ENCODE assay signal across 13 cellular contexts in the genomic region with DNA sequence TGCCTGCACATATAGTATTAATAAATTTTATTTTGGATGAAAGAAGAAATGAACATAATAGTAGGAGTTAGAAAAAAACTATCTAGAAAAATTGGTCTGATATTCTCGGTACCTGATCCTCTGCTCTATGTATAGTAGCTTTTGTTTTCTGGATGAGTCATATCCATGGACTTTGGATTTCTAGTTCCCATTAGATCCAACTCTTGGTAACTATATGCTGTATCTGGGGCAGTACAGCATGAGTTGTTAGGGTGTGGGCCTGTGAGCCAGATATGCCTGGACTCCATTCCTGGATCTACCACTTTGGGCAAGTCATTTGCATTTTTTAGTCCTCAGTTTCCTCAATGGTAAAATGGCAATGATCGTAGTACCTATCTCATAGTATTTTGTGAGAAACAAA.
DNase-seq lines count a peak whose midpoint lies in the region; ATAC-seq, FAIRE-seq and TF ChIP-seq lines count a peak whose summit lies in the region.
"Had no signal": no experiment of that assay in that cellular context is flagged by ENCODE, and none has a peak within 500 bp of the region (broad histone marks: within the 10 kb centered on the region; RNA-seq: fewer than 3 reads in every experiment).

No MANE protein-coding gene starts in this region.

- TF ChIP-seq EP300 in HepG2 (IDR thresholded peaks at IDR 0.05; ENCODE audit: low read depth in 2 of 2, low read length in 2 of 2) (peak in 1 of 2 experiments; percentile 41; a peak in 1 of 4 replicates), HepG2 (CRISPR knock-in tag; IDR thresholded peaks at IDR 0.05; ENCODE audit: borderline replicate concordance) (no peak)

- TF ChIP-seq POLR2A in HepG2 (IDR thresholded peaks at IDR 0.05; ENCODE audit: insufficient read depth in 1 of 2, low read depth in 2 of 2, low read length in 2 of 2) (no peak), adrenal gland (IDR thresholded peaks at IDR 0.05) (no peak)

- peak; percentile 12 for DNase-seq in HuH-7 (ENCODE audit: low spot score)
- peak; percentile 26 for DNase-seq in astrocyte of the hippocampus (ENCODE audit: low read depth, low spot score)
- DNase-seq in HepG2 (ENCODE audit: low spot score) = peak; percentile 83
- no peak for DNase-seq in HEK293T (ENCODE audit: extremely low spot score)
- no peak for DNase-seq in T-helper 2 cell treated with Interferon-gamma antibody and Interleukin-4, amounts not matched to agents 5 μg/mL and 100 μg/mL, for 36 hours (ENCODE audit: low spot score)
- no peak for DNase-seq in RPMI8226
- no peak for DNase-seq in adrenal gland
- DNase-seq: BE2C; CD4-positive, alpha-beta memory T cell; NCI-H1105; NCI-H187; NCI-H446; SK-N-SH had no signal

- TF ChIP-seq RAD21 in HepG2 (CRISPR knock-in tag; IDR thresholded peaks at IDR 0.05) = no peak

- no peak overlapping the region for H3K4me3 Mint-ChIP-seq in T-helper 2 cell treated with Interferon-gamma antibody and Interleukin-4, amounts not matched to agents 5 μg/mL and 100 μg/mL, for 36 hours
- H3K4me3 Mint-ChIP-seq: CD4-positive, alpha-beta memory T cell had no signal

- no peaks in the 10 kb centered on the region for H3K27me3 Mint-ChIP-seq in T-helper 2 cell treated with Interferon-gamma antibody and Interleukin-4, amounts not matched to agents 5 μg/mL and 100 μg/mL, for 36 hours (ENCODE audit: low read depth)

- intact Hi-C loops in HepG2 (cut with micrococcal nuclease; ENCODE audit: unreplicated experiment) = no loop called here
- intact Hi-C loops in adrenal gland (cut with DNase I) = no loop called here

- H3K27me3 ChIP-seq in HepG2 (ENCODE audit: control insufficient read depth in 1 of 2, insufficient read depth in 2 of 2, low read length in 2 of 2) = no peaks in the 10 kb centered on the region
- no peaks in the 10 kb centered on the region for H3K27me3 ChIP-seq in adrenal gland
- H3K27me3 ChIP-seq: BE2C had no signal

- ATAC-seq in HepG2 = peak; percentile 100

- in situ Hi-C loops in HepG2 (cut with HindIII; ENCODE audit: extremely low pct_ligation_motif_present, low pct_unique_long_range_greater_than_20kb) = no loop called here

- H3K27ac ChIP-seq in HepG2 (ENCODE audit: extremely low read length, insufficient read depth, low read length) = no peak overlapping the region
- no peak overlapping the region for H3K27ac ChIP-seq in adrenal gland

- H3K9me3 Mint-ChIP-seq in T-helper 2 cell treated with Interferon-gamma antibody and Interleukin-4, amounts not matched to agents 5 μg/mL and 100 μg/mL, for 36 hours = no peaks in the 10 kb centered on the region

- H4K20me1 ChIP-seq in HepG2 (ENCODE audit: insufficient read depth, low read length) = no peaks in the 10 kb centered on the region

- H3K4me1 Mint-ChIP-seq in T-helper 2 cell treated with Interferon-gamma antibody and Interleukin-4, amounts not matched to agents 5 μg/mL and 100 μg/mL, for 36 hours (ENCODE audit: low read depth) = no peaks in the 10 kb centered on the region
- H3K4me1 Mint-ChIP-seq: CD4-positive, alpha-beta memory T cell had no signal

- H3K4me1 ChIP-seq in HepG2 (ENCODE audit: insufficient read depth, low read length) = peaks cover 16% of the 10 kb centered on the region
- no peaks in the 10 kb centered on the region for H3K4me1 ChIP-seq in adrenal gland (replicated peaks in 1 of 2)

- TF ChIP-seq CTCF in HepG2 (CRISPR knock-in tag; IDR thresholded peaks at IDR 0.05) (no peak), adrenal gland (IDR thresholded peaks at IDR 0.05) (no peak)

- peak; percentile 37 for FAIRE-seq in HepG2 (lab: Jason Lieb, UNC)

- H3K4me3 ChIP-seq in HepG2 (replicated peaks in 1 of 3; ENCODE audit: insufficient read depth in 1 of 3, low read depth in 2 of 3, low read length in 3 of 3) (no peak overlapping the region), adrenal gland (no peak overlapping the region)

- no peaks in the 10 kb centered on the region for H3K36me3 Mint-ChIP-seq in T-helper 2 cell treated with Interferon-gamma antibody and Interleukin-4, amounts not matched to agents 5 μg/mL and 100 μg/mL, for 36 hours (ENCODE audit: low read depth)
- H3K36me3 Mint-ChIP-seq: CD4-positive, alpha-beta memory T cell had no signal

- BruUV-seq in HepG2 (replicated peaks; lab: Mats Ljungman, UMichigan) = no TSS peak

- CTCF ChIA-PET in HepG2 (lab: Yijun Ruan, JAX; ENCODE audit: low intra/inter-chr PET ratio, low total read pairs) (no interaction called here), HEK293T (lab: Yijun Ruan, JAX) (interaction anchor here (0.7 kb wide), 1 partner anchor 106 kb away, joined by 4 read pairs; no protein-coding TSS in a partner anchor)

- no peak overlapping the region for H3K9ac ChIP-seq in HepG2 (ENCODE audit: insufficient read depth, low read depth, low read length)
- H3K9ac ChIP-seq: SK-N-SH had no signal

- H3K36me3 ChIP-seq in HepG2 (replicated peaks in 1 of 2; ENCODE audit: control insufficient read depth in 1 of 2, insufficient read depth in 2 of 2, low read length in 2 of 2) (no peaks in the 10 kb centered on the region), adrenal gland (replicated peaks in 1 of 2) (no peaks in the 10 kb centered on the region)
- H3K36me3 ChIP-seq: BE2C had no signal

- no peak overlapping the region for H2AFZ ChIP-seq in HepG2 (ENCODE audit: low read length)

- H3K9me3 ChIP-seq in HepG2 (ENCODE audit: low read length) = peaks cover 27% of the 10 kb centered on the region
- H3K9me3 ChIP-seq in adrenal gland (replicated peaks in 1 of 3) = no peaks in the 10 kb centered on the region
- H3K9me3 ChIP-seq: BE2C had no signal

- H3K79me2 ChIP-seq in HepG2 (ENCODE audit: insufficient read depth, low read length) = no peaks in the 10 kb centered on the region

- WGBS in HepG2 (ENCODE audit: low lambda C conversion rate) = 2% methylated on average over 2 of the region's 2 CpGs
- WGBS in adrenal gland, 4 donors = 88 to 97% (median 92%) methylated on average over 2 of the region's 2 CpGs

- POLR2A ChIA-PET in HepG2 (lab: Yijun Ruan, JAX) (no interaction called here), HEK293T (lab: Yijun Ruan, JAX) (no interaction called here)

- no peak overlapping the region for H3K27ac Mint-ChIP-seq in T-helper 2 cell treated with Interferon-gamma antibody and Interleukin-4, amounts not matched to agents 5 μg/mL and 100 μg/mL, for 36 hours
- H3K27ac Mint-ChIP-seq: CD4-positive, alpha-beta memory T cell had no signal

- peak overlapping the region; percentile 10; the same call in 1 of the 2 replicates for H3K4me2 ChIP-seq in HepG2 (ENCODE audit: low read depth, low read length)
- H3K4me2 ChIP-seq: SK-N-SH had no signal

TF ChIP-seq in HepG2, 621 proteins besides CTCF, POLR2A, EP300 and RAD21 (continues in another document):
- TF ChIP-seq AHR (CRISPR knock-in tag; IDR thresholded peaks at IDR 0.05) (no peak), RXRB (CRISPR knock-in tag; IDR thresholded peaks at IDR 0.05; ENCODE audit: borderline replicate concordance) (no peak), CENPT (CRISPR knock-in tag; IDR thresholded peaks at IDR 0.05; ENCODE audit: low read depth) (no peak), ZSCAN31 (CRISPR knock-in tag; IDR thresholded peaks at IDR 0.05; ENCODE audit: low read depth) (no peak), NBN (conservative IDR thresholded peaks at IDR 0.05) (no peak), BCL6 (CRISPR knock-in tag; IDR thresholded peaks at IDR 0.05) (no peak), SAP130 (CRISPR knock-in tag; IDR thresholded peaks at IDR 0.05; ENCODE audit: low read depth) (0 out of 2 replicates have a peak, but pooled peaks have one; percentile 11)
- TF ChIP-seq, protein P1, sequence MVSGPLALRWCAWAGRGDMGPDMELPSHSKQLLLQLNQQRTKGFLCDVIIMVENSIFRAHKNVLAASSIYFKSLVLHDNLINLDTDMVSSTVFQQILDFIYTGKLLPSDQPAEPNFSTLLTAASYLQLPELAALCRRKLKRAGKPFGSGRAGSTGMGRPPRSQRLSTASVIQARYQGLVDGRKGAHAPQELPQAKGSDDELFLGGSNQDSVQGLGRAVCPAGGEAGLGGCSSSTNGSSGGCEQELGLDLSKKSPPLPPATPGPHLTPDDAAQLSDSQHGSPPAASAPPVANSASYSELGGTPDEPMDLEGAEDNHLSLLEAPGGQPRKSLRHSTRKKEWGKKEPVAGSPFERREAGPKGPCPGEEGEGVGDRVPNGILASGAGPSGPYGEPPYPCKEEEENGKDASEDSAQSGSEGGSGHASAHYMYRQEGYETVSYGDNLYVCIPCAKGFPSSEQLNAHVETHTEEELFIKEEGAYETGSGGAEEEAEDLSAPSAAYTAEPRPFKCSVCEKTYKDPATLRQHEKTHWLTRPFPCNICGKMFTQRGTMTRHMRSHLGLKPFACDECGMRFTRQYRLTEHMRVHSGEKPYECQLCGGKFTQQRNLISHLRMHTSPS (CRISPR knock-in tag; IDR thresholded peaks at IDR 0.05; ENCODE audit: low read depth) = no peak

TF ChIP-seq in HEK293T, 16 proteins besides CTCF, POLR2A, EP300 and RAD21:
- TF ChIP-seq CTBP1 (IDR thresholded peaks at IDR 0.05; ENCODE audit: borderline replicate concordance) (no peak), FOXA1 (IDR thresholded peaks at IDR 0.05) (no peak), ARNT (IDR thresholded peaks at IDR 0.05) (no peak), FOXM1 (IDR thresholded peaks at IDR 0.05; ENCODE audit: borderline replicate concordance) (no peak), SP1 (IDR thresholded peaks at IDR 0.05) (no peak), BHLHE40 (IDR thresholded peaks at IDR 0.05; ENCODE audit: borderline replicate concordance) (no peak), ELF4 (IDR thresholded peaks at IDR 0.05) (no peak)
TF ChIP-seq in HEK293T: peak in this region for 0.

Comparison
In these comparisons a context has a peak if more than half of its experiments do, and no peak if none do; other contexts are left out.
1. DNase-seq: peak in HuH-7 (single experiment), astrocyte of the hippocampus (single experiment) and HepG2 (single experiment); none in HEK293T (single experiment), T-helper 2 cell treated with Interferon-gamma antibody and Interleukin-4, amounts not matched to agents 5 μg/mL and 100 μg/mL, for 36 hours (single experiment), RPMI8226 (single experiment) and adrenal gland (0 of 7).